In genomic region chr2:241695676-241696075, GRCh38 we compare ENCODE assay signal across 23 cellular contexts. TPM values are rescaled to one million over a fixed set of nuclear protein-coding genes. Genes with fewer than 3 reads are reported as not detected.
A peak's percentile ranks its signal among the peaks of the same experiment; 100 is the strongest.
DNase-seq lines count a peak whose midpoint lies in the region; ATAC-seq and TF ChIP-seq lines count a peak whose summit lies in the region.
"Had no signal": no experiment of that assay in that cellular context is flagged by ENCODE, and none has a peak within 500 bp of the region (broad histone marks: within the 10 kb centered on the region; RNA-seq: fewer than 3 reads in every experiment).

No MANE protein-coding gene starts in this region.

- POLR2A ChIA-PET in MCF 10A (lab: Yijun Ruan, JAX) = interaction anchor here (0.6 to 1.0 kb wide), 3 partner anchors 9 to 171 kb away, joined by 3 to 5 read pairs (median 5); partner anchors contain the start of gene DTYMK
- POLR2A ChIA-PET in RWPE1 (lab: Yijun Ruan, JAX; ENCODE audit: low non-redundant PET) = no interaction called here

- 99% methylated on average over 4 of the region's 4 CpGs for WGBS in mammary epithelial cell (ENCODE audit: low coverage, missing lambda C conversion rate)

- BruUV-seq in MCF 10A (replicated peaks; lab: Mats Ljungman, UMichigan) (TSS peak; percentile 9), mammary epithelial cell (replicated peaks; lab: Mats Ljungman, UMichigan) (no TSS peak)

- H2AFZ ChIP-seq in mammary epithelial cell (ENCODE audit: low read depth, low read length) = no peak overlapping the region
- H2AFZ ChIP-seq: PC-9 had no signal

- H3K4me1 Mint-ChIP-seq in MCF 10A (ENCODE audit: insufficient read depth, unreplicated experiment) = peaks cover 10% of the 10 kb centered on the region
- no peaks in the 10 kb centered on the region for H3K4me1 Mint-ChIP-seq in nephron
- peaks cover 5 to 18% of the 10 kb centered on the region in 2 donors for H3K4me1 Mint-ChIP-seq in stimulated activated naive B cell treated with anti-CD40 and anti-IgM and Interleukin-4, amounts not matched to agents 10 μg/mL and 1 μg/mL and 100 μg/mL, for 72 hours

- H3K27me3 Mint-ChIP-seq in MCF 10A (ENCODE audit: insufficient read depth, unreplicated experiment) (no peaks in the 10 kb centered on the region), nephron (ENCODE audit: low read depth) (peaks cover 3% of the 10 kb centered on the region)
- H3K27me3 Mint-ChIP-seq in stimulated activated naive B cell treated with anti-CD40 and anti-IgM and Interleukin-4, amounts not matched to agents 10 μg/mL and 1 μg/mL and 100 μg/mL, for 72 hours = no peaks in the 10 kb centered on the region
- H3K27me3 Mint-ChIP-seq: CD4-positive, alpha-beta T cell had no signal

- H3K27ac ChIP-seq in mammary epithelial cell (ENCODE audit: insufficient read depth, low read depth, low read length) (no peak overlapping the region), RWPE1 (peak overlapping the region; percentile 38)
- H3K27ac ChIP-seq: BLaER1, PC-9, SJSA1 had no signal

- H3K4me2 ChIP-seq in mammary epithelial cell (ENCODE audit: insufficient read depth, low read depth, low read length) = no peak overlapping the region
- H3K4me2 ChIP-seq: BLaER1, PC-9 had no signal

- no peak for ATAC-seq in stimulated activated naive B cell treated with anti-CD40 and anti-IgM and Interleukin-4, amounts not matched to agents 10 μg/mL and 1 μg/mL and 100 μg/mL, for 72 hours (replicated peaks)
- ATAC-seq in esophagus mucosa = no peak
- ATAC-seq: K562 had no signal

- TF ChIP-seq CTCF in MCF 10A (IDR thresholded peaks at IDR 0.05; ENCODE audit: unreplicated experiment) (no peak), mammary epithelial cell (conservative IDR thresholded peaks at IDR 0.05 in 1 of 2, IDR thresholded peaks at IDR 0.05 in 1 of 2; ENCODE audit: extremely low read depth in 1 of 2, insufficient read depth in 1 of 2, low read depth in 1 of 2, low read length in 2 of 2) (no peak), RWPE1 (conservative IDR thresholded peaks at IDR 0.05; ENCODE audit: low read depth) (no peak), nephron (IDR thresholded peaks at IDR 0.05; ENCODE audit: unreplicated experiment in 3 of 3) (no peak)

- CTCF ChIA-PET in MCF 10A (lab: Yijun Ruan, JAX) (no interaction called here), mammary epithelial cell (lab: Charles Lee; ENCODE audit: low non-redundant PET) (no interaction called here), RWPE1 (lab: Yijun Ruan, JAX) (no interaction called here)

- H3K79me2 ChIP-seq in mammary epithelial cell (ENCODE audit: insufficient read depth, low read length) = peaks cover 1% of the 10 kb centered on the region

- intact Hi-C loops in MCF 10A (cut with micrococcal nuclease) (no loop called here), mammary epithelial cell (cut with micrococcal nuclease) (no loop called here)

- H3K4me1 ChIP-seq in mammary epithelial cell (ENCODE audit: insufficient read depth, low read length) = peaks cover 8% of the 10 kb centered on the region

- H3K9me3 Mint-ChIP-seq in MCF 10A (ENCODE audit: unreplicated experiment) (no peaks in the 10 kb centered on the region), nephron (no peaks in the 10 kb centered on the region)
- no peaks in the 10 kb centered on the region for H3K9me3 Mint-ChIP-seq in stimulated activated naive B cell treated with anti-CD40 and anti-IgM and Interleukin-4, amounts not matched to agents 10 μg/mL and 1 μg/mL and 100 μg/mL, for 72 hours
- H3K9me3 Mint-ChIP-seq: CD4-positive, alpha-beta T cell had no signal

- H4K20me1 ChIP-seq in mammary epithelial cell (ENCODE audit: insufficient read depth, low read length) = no peaks in the 10 kb centered on the region
- H4K20me1 ChIP-seq: BLaER1 had no signal

- H3K9ac ChIP-seq in mammary epithelial cell (ENCODE audit: insufficient read depth, low read length) = no peak overlapping the region
- H3K9ac ChIP-seq: BLaER1 had no signal

- dilution Hi-C loops in mammary epithelial cell (cut with HindIII; ENCODE audit: low sequenced_read_pairs) = no loop called here

- H3K4me3 Mint-ChIP-seq in MCF 10A (ENCODE audit: unreplicated experiment) (no peak overlapping the region), nephron (peak overlapping the region in 1 of 3 experiments; percentile 37)
- H3K4me3 Mint-ChIP-seq in stimulated activated naive B cell treated with anti-CD40 and anti-IgM and Interleukin-4, amounts not matched to agents 10 μg/mL and 1 μg/mL and 100 μg/mL, for 72 hours = no peak overlapping the region
- H3K4me3 Mint-ChIP-seq: CD4-positive, alpha-beta T cell had no signal

- H3K27ac Mint-ChIP-seq in MCF 10A (ENCODE audit: low read depth, unreplicated experiment) (no peak overlapping the region), nephron (peak overlapping the region in 2 of 3 experiments; percentile 58 to 87)
- H3K27ac Mint-ChIP-seq in stimulated activated naive B cell treated with anti-CD40 and anti-IgM and Interleukin-4, amounts not matched to agents 10 μg/mL and 1 μg/mL and 100 μg/mL, for 72 hours = peak overlapping the region; percentile 76
- H3K27ac Mint-ChIP-seq: CD4-positive, alpha-beta T cell had no signal

- no peaks in the 10 kb centered on the region for H3K9me3 ChIP-seq in mammary epithelial cell (replicated peaks; ENCODE audit: insufficient read depth, low read length)
- H3K9me3 ChIP-seq: BLaER1, SJSA1 had no signal

- no peaks in the 10 kb centered on the region for H3K27me3 ChIP-seq in mammary epithelial cell (ENCODE audit: insufficient read depth, low read length)
- H3K27me3 ChIP-seq: BLaER1, SJSA1 had no signal

- H3K4me3 ChIP-seq in mammary epithelial cell (replicated peaks in 1 of 3; ENCODE audit: insufficient read depth in 1 of 3, low read depth in 2 of 3, low read length in 3 of 3) = no peak overlapping the region
- H3K4me3 ChIP-seq: BLaER1, K562, PC-9, SJSA1 had no signal

- H3K36me3 ChIP-seq in mammary epithelial cell (ENCODE audit: insufficient read depth, low read length) = peaks cover 8% of the 10 kb centered on the region

- in situ Hi-C loops in mammary epithelial cell (cut with MboI; ENCODE audit: low sequenced_read_pairs in 2 of 2) = no loop called here

- H3K36me3 Mint-ChIP-seq in MCF 10A (ENCODE audit: insufficient read depth, unreplicated experiment) (peaks cover 44% of the 10 kb centered on the region), nephron (ENCODE audit: low read depth) (peaks cover 17% of the 10 kb centered on the region)
- H3K36me3 Mint-ChIP-seq in stimulated activated naive B cell treated with anti-CD40 and anti-IgM and Interleukin-4, amounts not matched to agents 10 μg/mL and 1 μg/mL and 100 μg/mL, for 72 hours = peaks cover 19 to 28% of the 10 kb centered on the region in 2 donors

- DNase-seq in MCF 10A (ENCODE audit: unreplicated experiment) = no peak
- DNase-seq in mammary epithelial cell = no peak
- DNase-seq in RWPE1 (ENCODE audit: low spot score) = no peak
- no peak for DNase-seq in stimulated activated naive B cell treated with anti-CD40 and anti-IgM and Interleukin-4, amounts not matched to agents 10 μg/mL and 1 μg/mL and 100 μg/mL, for 72 hours
- no peak for DNase-seq in activated CD4-positive, CD25-positive, alpha-beta regulatory T cell treated with anti-CD3 and anti-CD28 coated beads, Interleukin-2, amount 50 U/mL, for 72 hours
- DNase-seq: CD4-positive, alpha-beta T cell; COR-L47; DMS53; H7; Kasumi-1; NCI-H1048; NCI-H1417; NCI-H1694; NCI-H2029 treated with DMSO at 0.1 percent for 48 hours; NCI-H2227 treated with DMSO at 0.1 percent for 48 hours; NCI-H526 treated with DMSO at 0.1 percent for 48 hours; PC-9; Right ventricle myocardium superior had no signal

RNA-seq across cellular contexts. Expression of gene ING5, which starts 6.2 kb away (rescaled TPM):
- total RNA-seq in MCF 10A (2022) = 27.8 and 35.5 TPM in 2 replicates
- 10 to 100 TPM in 1 of 2 donors, 1 to 10 TPM in 1; 9.8 to 27.0 TPM for total RNA-seq in mammary epithelial cell
- polyA plus RNA-seq in mammary epithelial cell = 18.4 TPM
- polyA minus RNA-seq in mammary epithelial cell = 88.9 TPM
- 16.5 TPM for total RNA-seq in esophagus mucosa

RNA-seq across cellular contexts. Expression of gene DTYMK, which starts 9.1 kb away (rescaled TPM):
- total RNA-seq in MCF 10A (2022) (38.2 and 66.3 TPM in 2 replicates), mammary epithelial cell (10 to 100 TPM; 10.5 to 49.3 TPM), esophagus mucosa (32.4 TPM)
- polyA plus RNA-seq in mammary epithelial cell = 52.8 TPM
- polyA minus RNA-seq in mammary epithelial cell = 23.0 TPM

RNA-seq across cellular contexts. Expression of gene D2HGDH, which starts 38.8 kb away (rescaled TPM):
- 37.5 and 41.5 TPM in 2 replicates for total RNA-seq in MCF 10A (2022)
- 10 to 100 TPM; 13.8 to 27.2 TPM for total RNA-seq in mammary epithelial cell
- polyA plus RNA-seq in mammary epithelial cell = 8.2 TPM
- 2.3 TPM for polyA minus RNA-seq in mammary epithelial cell
- 20.1 TPM for total RNA-seq in esophagus mucosa

RNA-seq across cellular contexts. Expression of gene ATG4B, which starts 58.2 kb away (rescaled TPM):
- total RNA-seq in MCF 10A (2022) = 70.9 and 72.8 TPM in 2 replicates
- 10 to 100 TPM; 70.3 to 81.0 TPM for total RNA-seq in mammary epithelial cell
- 97.2 TPM for polyA plus RNA-seq in mammary epithelial cell
- polyA minus RNA-seq in mammary epithelial cell = 75.8 TPM
- total RNA-seq in esophagus mucosa = 38.3 TPM

RNA-seq across cellular contexts. Expression of gene THAP4, which starts 58.7 kb away (rescaled TPM):
- total RNA-seq in MCF 10A (2022) (64.5 and 91.8 TPM in 2 replicates), mammary epithelial cell (10 to 100 TPM; 35.8 to 61.1 TPM), esophagus mucosa (38.9 TPM)
- polyA plus RNA-seq in mammary epithelial cell = 47.5 TPM
- 28.6 TPM for polyA minus RNA-seq in mammary epithelial cell
